Comparison of ENCODE assay signal across 1 cellular context in genomic region chr16:87324411-87325275, GRCh38.
TF ChIP-seq lines count a peak whose summit lies in the region.

No MANE protein-coding gene starts in this region.

TF ChIP-seq in HepG2, 621 proteins besides CTCF, POLR2A, EP300 and RAD21 (continued from another document and continues in another):
- TF ChIP-seq, protein P1, sequence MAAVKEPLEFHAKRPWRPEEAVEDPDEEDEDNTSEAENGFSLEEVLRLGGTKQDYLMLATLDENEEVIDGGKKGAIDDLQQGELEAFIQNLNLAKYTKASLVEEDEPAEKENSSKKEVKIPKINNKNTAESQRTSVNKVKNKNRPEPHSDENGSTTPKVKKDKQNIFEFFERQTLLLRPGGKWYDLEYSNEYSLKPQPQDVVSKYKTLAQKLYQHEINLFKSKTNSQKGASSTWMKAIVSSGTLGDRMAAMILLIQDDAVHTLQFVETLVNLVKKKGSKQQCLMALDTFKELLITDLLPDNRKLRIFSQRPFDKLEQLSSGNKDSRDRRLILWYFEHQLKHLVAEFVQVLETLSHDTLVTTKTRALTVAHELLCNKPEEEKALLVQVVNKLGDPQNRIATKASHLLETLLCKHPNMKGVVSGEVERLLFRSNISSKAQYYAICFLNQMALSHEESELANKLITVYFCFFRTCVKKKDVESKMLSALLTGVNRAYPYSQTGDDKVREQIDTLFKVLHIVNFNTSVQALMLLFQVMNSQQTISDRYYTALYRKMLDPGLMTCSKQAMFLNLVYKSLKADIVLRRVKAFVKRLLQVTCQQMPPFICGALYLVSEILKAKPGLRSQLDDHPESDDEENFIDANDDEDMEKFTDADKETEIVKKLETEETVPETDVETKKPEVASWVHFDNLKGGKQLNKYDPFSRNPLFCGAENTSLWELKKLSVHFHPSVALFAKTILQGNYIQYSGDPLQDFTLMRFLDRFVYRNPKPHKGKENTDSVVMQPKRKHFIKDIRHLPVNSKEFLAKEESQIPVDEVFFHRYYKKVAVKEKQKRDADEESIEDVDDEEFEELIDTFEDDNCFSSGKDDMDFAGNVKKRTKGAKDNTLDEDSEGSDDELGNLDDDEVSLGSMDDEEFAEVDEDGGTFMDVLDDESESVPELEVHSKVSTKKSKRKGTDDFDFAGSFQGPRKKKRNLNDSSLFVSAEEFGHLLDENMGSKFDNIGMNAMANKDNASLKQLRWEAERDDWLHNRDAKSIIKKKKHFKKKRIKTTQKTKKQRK (IDR thresholded peaks at IDR 0.05; ENCODE audit: low read length), result no peak
- TF ChIP-seq MLLT10 (CRISPR knock-in tag; IDR thresholded peaks at IDR 0.05) (no peak), KDM2A (CRISPR knock-in tag; IDR thresholded peaks at IDR 0.05; ENCODE audit: borderline replicate concordance, low read depth) (0 out of 2 replicates have a peak, but pooled peaks have one; percentile 18), SMARCE1 (IDR thresholded peaks at IDR 0.05; ENCODE audit: borderline replicate concordance) (no peak), ZNF567 (CRISPR knock-in tag; IDR thresholded peaks at IDR 0.05; ENCODE audit: borderline replicate concordance) (no peak), ZBTB40 (IDR thresholded peaks at IDR 0.05) (no peak), ZBTB40 (CRISPR knock-in tag; IDR thresholded peaks at IDR 0.05) (peak; percentile 49; the same call in 1 of the 2 replicates), REPIN1 (CRISPR knock-in tag; IDR thresholded peaks at IDR 0.05; ENCODE audit: borderline replicate concordance, low read depth) (peak; percentile 49; the same call in 1 of the 2 replicates), MEIS2 (CRISPR knock-in tag; IDR thresholded peaks at IDR 0.05) (peak; percentile 39; the same call in 1 of the 2 replicates), FIP1L1 (IDR thresholded peaks at IDR 0.05; ENCODE audit: borderline replicate concordance, insufficient read depth, low read depth, low read length) (no peak), ISX (CRISPR knock-in tag; conservative IDR thresholded peaks at IDR 0.05) (no peak), PRMT3 (CRISPR knock-in tag; IDR thresholded peaks at IDR 0.05; ENCODE audit: borderline replicate concordance, low read depth) (no peak), HMGA1 (CRISPR knock-in tag; conservative IDR thresholded peaks at IDR 0.05) (no peak), ZNF703 (CRISPR knock-in tag; IDR thresholded peaks at IDR 0.05; ENCODE audit: borderline replicate concordance) (no peak), SPEN (CRISPR knock-in tag; IDR thresholded peaks at IDR 0.05; ENCODE audit: low read depth) (no peak), SALL1 (CRISPR knock-in tag; IDR thresholded peaks at IDR 0.05) (peak; percentile 17; the same call in 1 of the 2 replicates), ZNF329 (CRISPR knock-in tag; IDR thresholded peaks at IDR 0.05; ENCODE audit: low read depth) (0 out of 2 replicates have a peak, but pooled peaks have one; percentile 41), RCOR2 (CRISPR knock-in tag; IDR thresholded peaks at IDR 0.05) (no peak), SKI (IDR thresholded peaks at IDR 0.05; ENCODE audit: partially characterized antibody) (no peak), ZNF513 (CRISPR knock-in tag; conservative IDR thresholded peaks at IDR 0.05) (no peak), ZNF720 (CRISPR knock-in tag; IDR thresholded peaks at IDR 0.05) (0 out of 2 replicates have a peak, but pooled peaks have one; percentile 49), PHF21A (CRISPR knock-in tag; IDR thresholded peaks at IDR 0.05) (no peak), CBX5 (CRISPR knock-in tag; IDR thresholded peaks at IDR 0.05; ENCODE audit: borderline replicate concordance) (no peak), HNF1A (IDR thresholded peaks at IDR 0.05; ENCODE audit: low read depth) (no peak), HNF1A (CRISPR knock-in tag; IDR thresholded peaks at IDR 0.05; ENCODE audit: borderline replicate concordance) (no peak), NRL (CRISPR knock-in tag; IDR thresholded peaks at IDR 0.05; ENCODE audit: borderline replicate concordance) (peak; percentile 55; the same call in 1 of the 2 replicates), MEIS1 (CRISPR knock-in tag; IDR thresholded peaks at IDR 0.05; ENCODE audit: borderline replicate concordance) (no peak), ZBTB46 (CRISPR knock-in tag; IDR thresholded peaks at IDR 0.05; ENCODE audit: borderline replicate concordance) (no peak)
- TF ChIP-seq, protein P2, sequence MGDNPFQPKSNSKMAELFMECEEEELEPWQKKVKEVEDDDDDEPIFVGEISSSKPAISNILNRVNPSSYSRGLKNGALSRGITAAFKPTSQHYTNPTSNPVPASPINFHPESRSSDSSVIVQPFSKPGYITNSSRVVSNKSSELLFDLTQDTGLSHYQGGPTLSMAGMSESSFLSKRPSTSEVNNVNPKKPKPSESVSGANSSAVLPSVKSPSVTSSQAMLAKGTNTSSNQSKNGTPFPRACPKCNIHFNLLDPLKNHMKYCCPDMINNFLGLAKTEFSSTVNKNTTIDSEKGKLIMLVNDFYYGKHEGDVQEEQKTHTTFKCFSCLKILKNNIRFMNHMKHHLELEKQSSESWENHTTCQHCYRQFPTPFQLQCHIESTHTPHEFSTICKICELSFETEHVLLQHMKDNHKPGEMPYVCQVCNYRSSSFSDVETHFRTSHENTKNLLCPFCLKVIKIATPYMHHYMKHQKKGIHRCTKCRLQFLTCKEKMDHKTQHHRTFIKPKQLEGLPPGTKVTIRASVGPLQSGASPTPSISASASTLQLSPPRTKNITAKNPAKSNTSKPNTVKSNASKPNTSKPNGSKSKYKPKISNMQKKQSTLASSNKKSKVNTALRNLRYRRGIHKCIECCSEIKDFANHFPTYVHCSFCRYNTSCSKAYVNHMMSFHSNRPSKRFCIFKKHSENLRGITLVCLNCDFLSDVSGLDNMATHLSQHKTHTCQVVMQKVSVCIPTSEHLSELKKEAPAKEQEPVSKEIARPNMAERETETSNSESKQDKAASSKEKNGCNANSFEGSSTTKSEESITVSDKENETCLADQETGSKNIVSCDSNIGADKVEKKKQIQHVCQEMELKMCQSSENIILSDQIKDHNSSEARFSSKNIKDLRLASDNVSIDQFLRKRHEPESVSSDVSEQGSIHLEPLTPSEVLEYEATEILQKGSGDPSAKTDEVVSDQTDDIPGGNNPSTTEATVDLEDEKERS (CRISPR knock-in tag; IDR thresholded peaks at IDR 0.05), result no peak
- TF ChIP-seq, protein P3, sequence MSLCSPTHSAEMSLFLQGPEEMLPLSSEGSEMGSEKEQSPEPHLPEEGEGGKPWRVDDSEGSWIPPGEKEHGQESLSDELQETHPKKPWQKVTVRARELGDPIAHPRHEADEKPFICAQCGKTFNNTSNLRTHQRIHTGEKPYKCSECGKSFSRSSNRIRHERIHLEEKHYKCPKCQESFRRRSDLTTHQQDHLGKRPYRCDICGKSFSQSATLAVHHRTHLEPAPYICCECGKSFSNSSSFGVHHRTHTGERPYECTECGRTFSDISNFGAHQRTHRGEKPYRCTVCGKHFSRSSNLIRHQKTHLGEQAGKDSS (CRISPR knock-in tag; IDR thresholded peaks at IDR 0.05; ENCODE audit: borderline replicate concordance, low read depth), result 0 out of 2 replicates have a peak, but pooled peaks have one; percentile 16
